13 cellular contexts compared by ENCODE assay signal in the genomic region with DNA sequence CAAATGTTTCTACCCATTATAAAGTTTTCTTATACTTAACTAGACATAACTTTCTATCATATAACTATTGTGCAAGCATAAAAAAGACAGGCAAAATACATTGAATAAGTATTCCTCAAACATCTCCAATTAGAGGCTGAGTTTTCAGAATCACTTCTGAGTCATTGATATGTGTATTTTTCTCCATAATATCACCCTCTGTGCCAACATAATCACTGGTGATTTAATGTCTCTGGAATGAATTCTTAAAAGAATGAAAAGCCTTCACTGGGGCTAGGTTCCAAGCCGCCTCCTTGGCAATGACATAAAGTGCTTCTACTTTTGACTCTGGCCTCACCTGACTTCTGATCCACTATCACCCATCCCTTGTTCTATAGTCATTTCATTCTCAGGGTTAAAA.
DNase-seq lines count a peak whose midpoint lies in the region; TF ChIP-seq lines count a peak whose summit lies in the region.
"Had no signal": no experiment of that assay in that cellular context is flagged by ENCODE, and none has a peak within 500 bp of the region (broad histone marks: within the 10 kb centered on the region; RNA-seq: fewer than 3 reads in every experiment).

No MANE protein-coding gene starts in this region.

- CTCF ChIA-PET in PC-9 (lab: Charles Lee): no interaction called here

- peak overlapping the region; percentile 50 for H3K4me2 ChIP-seq in PC-9

- no peaks in the 10 kb centered on the region for H3K27me3 ChIP-seq in PC-9 (ENCODE audit: insufficient read depth, low read depth)
- H3K27me3 ChIP-seq: colonic mucosa had no signal

- H2AFZ ChIP-seq in PC-9: no peak overlapping the region

- no TSS peak for BruUV-seq in PC-9 (replicated peaks; lab: Mats Ljungman, UMichigan)

- intact Hi-C loops in PC-9 (cut with micrococcal nuclease; ENCODE audit: unreplicated experiment): no loop called here

- peak overlapping the region; percentile 52 for H3K27ac ChIP-seq in PC-9
- H3K27ac ChIP-seq: colonic mucosa had no signal

- no peak for TF ChIP-seq CTCF in PC-9 (conservative IDR thresholded peaks at IDR 0.05)

- H3K4me1 ChIP-seq in PC-9 (replicated peaks; ENCODE audit: insufficient read depth): peaks cover 64% of the 10 kb centered on the region
- H3K4me1 ChIP-seq: colonic mucosa had no signal

- H3K9me3 ChIP-seq in PC-9 (ENCODE audit: insufficient read depth, low read depth): no peaks in the 10 kb centered on the region; the same call in 1 of the 2 replicates
- H3K9me3 ChIP-seq: colonic mucosa had no signal

- no peaks in the 10 kb centered on the region for H3K9me2 ChIP-seq in PC-9 (ENCODE audit: insufficient read depth)

- peaks cover 37% of the 10 kb centered on the region for H3F3A ChIP-seq in PC-9 (ENCODE audit: insufficient read depth, low read depth)

- H3K79me2 ChIP-seq in PC-9 (ENCODE audit: low read depth): no peaks in the 10 kb centered on the region

- H3K4me3 ChIP-seq in PC-9: no peak overlapping the region
- H3K4me3 ChIP-seq: colonic mucosa had no signal

- H3K36me3 ChIP-seq in PC-9 (ENCODE audit: low read depth): no peaks in the 10 kb centered on the region
- H3K36me3 ChIP-seq: colonic mucosa had no signal

- DNase-seq in GM03348 (ENCODE audit: low spot score) (peak; percentile 52), PC-9 (peak; percentile 55 to 94), dermis blood vessel endothelial cell (peak; percentile 75), pulmonary artery endothelial cell (ENCODE audit: low read depth, low spot score) (peak; percentile 48), NCI-H146 (lab: John Stamatoyannopoulos, UW) (no peak), NCI-H1417 (lab: John Stamatoyannopoulos, UW) (no peak), occipital lobe (lab: John Stamatoyannopoulos, UW) (no peak), NCI-H1105 treated with DMSO at 0.1 percent for 48 hours (lab: John Stamatoyannopoulos, UW) (no peak)
- DNase-seq: activated CD8-positive, alpha-beta memory T cell treated with anti-CD3 and anti-CD28 coated beads for 24 hours; activated naive CD4-positive, alpha-beta T cell treated with anti-CD3 and anti-CD28 coated beads, Interleukin-2, amount 10 ng/mL, durations not matched to agents 7 days and 5 days; colonic mucosa; NCI-H2227 treated with DMSO at 0.1 percent for 48 hours; RPMI8226 had no signal

- H4K20me1 ChIP-seq in PC-9 (ENCODE audit: insufficient read depth): no peaks in the 10 kb centered on the region

- POLR2A ChIA-PET in PC-9 (lab: Charles Lee; ENCODE audit: unreplicated experiment): interaction anchor here (0.6 kb wide), 1 partner anchor 110 kb away, joined by 7 read pairs; no protein-coding TSS in a partner anchor

Comparison
In these comparisons a context has a peak if more than half of its experiments do, and no peak if none do; other contexts are left out.
1. DNase-seq: peak in GM03348 (single experiment), PC-9 (2 of 2), dermis blood vessel endothelial cell (single experiment) and pulmonary artery endothelial cell (single experiment); none in NCI-H146 (single experiment), NCI-H1417 (0 of 3), occipital lobe (single experiment) and NCI-H1105 treated with DMSO at 0.1 percent for 48 hours (single experiment).